In genomic region chr4:175054980-175055379, GRCh38 we compare ENCODE assay signal across 18 cellular contexts.
DNase-seq lines count a peak whose midpoint lies in the region; ATAC-seq and TF ChIP-seq lines count a peak whose summit lies in the region.
"Had no signal": no experiment of that assay in that cellular context is flagged by ENCODE, and none has a peak within 500 bp of the region (broad histone marks: within the 10 kb centered on the region; RNA-seq: fewer than 3 reads in every experiment).

No MANE protein-coding gene starts in this region.

- H3K4me3 Mint-ChIP-seq in endodermal cell (no peak overlapping the region), T-cell (no peak overlapping the region)
- no peak overlapping the region for H3K4me3 Mint-ChIP-seq in activated CD8-positive, alpha-beta T cell treated with anti-CD3 and anti-CD28 coated beads for 36 hours
- H3K4me3 Mint-ChIP-seq: activated CD8-positive, alpha-beta T cell treated with anti-CD3 and anti-CD28 coated beads, Interleukin-2, amount 10 ng/mL, durations not matched to agents 7 days and 5 days; activated naive CD8-positive, alpha-beta T cell treated with anti-CD3 and anti-CD28 coated beads, Interleukin-2, amount 50 U/mL, for 24 hours; activated T-helper 1 cell treated with anti-CD3 and anti-CD28 coated beads, Interleukin-12 subunit alpha, Interleukin-12 subunit beta, Interleukin-2, Interleukin-4 antibody, amounts not matched to agents 30 ng/mL and 10 ng/mL and 1 ng/mL, durations not matched to agents 14 hours and 24 hours and 36 hours had no signal

- in situ Hi-C loops in ACHN (cut with HindIII; ENCODE audit: low pct_ligation_motif_present, low pct_unique_long_range_greater_than_20kb, low sequenced_read_pairs) = no loop called here

- WGBS in endodermal cell (ENCODE audit: insufficient coverage in 1 of 2, insufficient read length in 1 of 2), 2 experiments = 72 to 74% methylated on average over 3 of the region's 3 CpGs

- no peaks in the 10 kb centered on the region for H3K9me3 ChIP-seq in endodermal cell (ENCODE audit: control insufficient read depth, low read length)
- H3K9me3 ChIP-seq: SJSA1 had no signal

- CTCF ChIA-PET in T-cell (lab: Charles Lee) = no interaction called here
- CTCF ChIA-PET in activated CD8-positive, alpha-beta T cell treated with anti-CD3 and anti-CD28 coated beads for 36 hours (lab: Charles Lee) = no interaction called here

- H3K9ac ChIP-seq in endodermal cell (ENCODE audit: extremely low read depth, low read length, poor library complexity, severe bottlenecking) = no peak overlapping the region
- H3K9ac ChIP-seq: BLaER1 had no signal

- no peak overlapping the region for H3K4me3 ChIP-seq in endodermal cell (ENCODE audit: low read length)
- H3K4me3 ChIP-seq: BLaER1, cardiac muscle cell, SJSA1 had no signal

- peak overlapping the region; percentile 64 for H3K27ac Mint-ChIP-seq in endodermal cell
- no peak overlapping the region for H3K27ac Mint-ChIP-seq in T-cell
- no peak overlapping the region for H3K27ac Mint-ChIP-seq in activated CD8-positive, alpha-beta T cell treated with anti-CD3 and anti-CD28 coated beads for 36 hours
- H3K27ac Mint-ChIP-seq: activated CD8-positive, alpha-beta T cell treated with anti-CD3 and anti-CD28 coated beads, Interleukin-2, amount 10 ng/mL, durations not matched to agents 7 days and 5 days; activated naive CD8-positive, alpha-beta T cell treated with anti-CD3 and anti-CD28 coated beads, Interleukin-2, amount 50 U/mL, for 24 hours; activated T-helper 1 cell treated with anti-CD3 and anti-CD28 coated beads, Interleukin-12 subunit alpha, Interleukin-12 subunit beta, Interleukin-2, Interleukin-4 antibody, amounts not matched to agents 30 ng/mL and 10 ng/mL and 1 ng/mL, durations not matched to agents 14 hours and 24 hours and 36 hours had no signal

- TF ChIP-seq CTCF in GM10266 (IDR thresholded peaks at IDR 0.05; ENCODE audit: control insufficient read depth, insufficient read depth, low read depth, missing control alignments) (peak; percentile 30), endodermal cell (conservative IDR thresholded peaks at IDR 0.05) (peak; percentile 72)
- no peak for TF ChIP-seq CTCF in activated CD8-positive, alpha-beta T cell treated with anti-CD3 and anti-CD28 coated beads for 36 hours (IDR thresholded peaks at IDR 0.05)

- intact Hi-C loops in activated CD8-positive, alpha-beta T cell treated with anti-CD3 and anti-CD28 coated beads for 36 hours (cut with micrococcal nuclease) = no loop called here

- H3K27me3 ChIP-seq in endodermal cell (ENCODE audit: control insufficient read depth, insufficient read depth, low read length, poor library complexity, severe bottlenecking) = no peaks in the 10 kb centered on the region
- H3K27me3 ChIP-seq: BLaER1, cardiac muscle cell, SJSA1 had no signal

- POLR2A ChIA-PET in T-cell (lab: Charles Lee) = no interaction called here
- POLR2A ChIA-PET in activated CD8-positive, alpha-beta T cell treated with anti-CD3 and anti-CD28 coated beads for 36 hours (lab: Charles Lee) = no interaction called here

- ATAC-seq in GM21529 (IDR thresholded peaks at IDR 0.05; ENCODE audit: unreplicated experiment) (peak; percentile 51), T-cell (replicated peaks in 1 of 4) (no peak)
- ATAC-seq in activated CD8-positive, alpha-beta T cell treated with anti-CD3 and anti-CD28 coated beads for 36 hours = no peak
- ATAC-seq: activated CD8-positive, alpha-beta T cell treated with anti-CD3 and anti-CD28 coated beads, Interleukin-2, amount 10 ng/mL, durations not matched to agents 7 days and 5 days; activated naive CD8-positive, alpha-beta T cell treated with anti-CD3 and anti-CD28 coated beads, Interleukin-2, amount 50 U/mL, for 24 hours; sciatic nerve had no signal

- H3K27me3 Mint-ChIP-seq in endodermal cell (ENCODE audit: insufficient read depth) (no peaks in the 10 kb centered on the region), T-cell (no peaks in the 10 kb centered on the region)
- H3K27me3 Mint-ChIP-seq in activated CD8-positive, alpha-beta T cell treated with anti-CD3 and anti-CD28 coated beads for 36 hours = no peaks in the 10 kb centered on the region
- H3K27me3 Mint-ChIP-seq: activated naive CD8-positive, alpha-beta T cell treated with anti-CD3 and anti-CD28 coated beads, Interleukin-2, amount 50 U/mL, for 24 hours had no signal

- H3K36me3 Mint-ChIP-seq in endodermal cell (ENCODE audit: low read depth) = no peaks in the 10 kb centered on the region
- no peaks in the 10 kb centered on the region for H3K36me3 Mint-ChIP-seq in T-cell
- no peaks in the 10 kb centered on the region for H3K36me3 Mint-ChIP-seq in activated CD8-positive, alpha-beta T cell treated with anti-CD3 and anti-CD28 coated beads for 36 hours (ENCODE audit: low read depth)

- H3K4me1 ChIP-seq in endodermal cell (ENCODE audit: control insufficient read depth, insufficient read depth, low read length) = no peaks in the 10 kb centered on the region
- H3K4me1 ChIP-seq: BLaER1, SJSA1 had no signal

- H3K9me3 Mint-ChIP-seq in endodermal cell (no peaks in the 10 kb centered on the region), T-cell (peaks cover 5 to 15% (median 6%) of the 10 kb centered on the region in 3 donors)
- peaks cover 4% of the 10 kb centered on the region for H3K9me3 Mint-ChIP-seq in activated CD8-positive, alpha-beta T cell treated with anti-CD3 and anti-CD28 coated beads for 36 hours

- no peak overlapping the region for H3K27ac ChIP-seq in endodermal cell (ENCODE audit: low read depth, low read length)
- H3K27ac ChIP-seq: BLaER1, cardiac muscle cell, SJSA1 had no signal

- H3K4me1 Mint-ChIP-seq in endodermal cell = peaks cover 4% of the 10 kb centered on the region
- H3K4me1 Mint-ChIP-seq in T-cell = no peaks in the 10 kb centered on the region
- H3K4me1 Mint-ChIP-seq in activated CD8-positive, alpha-beta T cell treated with anti-CD3 and anti-CD28 coated beads for 36 hours (ENCODE audit: low read depth) = no peaks in the 10 kb centered on the region
- H3K4me1 Mint-ChIP-seq: activated naive CD8-positive, alpha-beta T cell treated with anti-CD3 and anti-CD28 coated beads, Interleukin-2, amount 50 U/mL, for 24 hours had no signal

- DNase-seq in GM10266 (ENCODE audit: extremely low spot score) (no peak), NCI-H2029 (lab: John Stamatoyannopoulos, UW) (peak; percentile 73), endodermal cell (peak; percentile 89), T-cell (no peak), ACHN (no peak)
- no peak for DNase-seq in activated CD8-positive, alpha-beta T cell treated with anti-CD3 and anti-CD28 coated beads for 36 hours
- DNase-seq: activated CD8-positive, alpha-beta T cell treated with anti-CD3 and anti-CD28 coated beads, Interleukin-2, amount 10 ng/mL, durations not matched to agents 7 days and 5 days; activated naive CD8-positive, alpha-beta T cell treated with anti-CD3 and anti-CD28 coated beads, Interleukin-2, amount 50 U/mL, for 24 hours; Karpas-422; NCI-H187 treated with DMSO at 0.1 percent for 48 hours; occipital lobe; substantia nigra had no signal

- no peaks in the 10 kb centered on the region for H3K36me3 ChIP-seq in endodermal cell (ENCODE audit: control insufficient read depth, insufficient read depth, low read length)
- H3K36me3 ChIP-seq: BLaER1, cardiac muscle cell, SJSA1 had no signal

Comparison
In these comparisons a context has a peak if more than half of its experiments do, and no peak if none do; other contexts are left out.
1. DNase-seq: peak in NCI-H2029 (single experiment) and endodermal cell (single experiment); none in GM10266 (single experiment), T-cell (0 of 34), ACHN (single experiment) and activated CD8-positive, alpha-beta T cell treated with anti-CD3 and anti-CD28 coated beads for 36 hours (single experiment).